In genomic region chrX:12505127-12505526, GRCh38 we compare ENCODE assay signal across 31 cellular contexts.
"Had no signal": no experiment of that assay in that cellular context is flagged by ENCODE, and none has a peak within 500 bp of the region (broad histone marks: within the 10 kb centered on the region; RNA-seq: fewer than 3 reads in every experiment).

No MANE protein-coding gene starts in this region.

- H3K9me3 Mint-ChIP-seq: activated CD4-positive, alpha-beta memory T cell treated with anti-CD3 and anti-CD28 coated beads, Interleukin-2, amount 10 ng/mL, durations not matched to agents 7 days and 5 days; activated CD4-positive, alpha-beta T cell treated with anti-CD3 and anti-CD28 coated beads, Interleukin-2, amount 10 ng/mL, durations not matched to agents 7 days and 5 days; activated T-cell treated with anti-CD3 and anti-CD28 coated beads, Interleukin-2, amount 50 U/mL, for 24 hours; activated T-cell treated with anti-CD3 and anti-CD28 coated beads, Interleukin-2, amount 50 U/mL, for 72 hours had no signal

- DNase-seq: activated CD4-positive, alpha-beta memory T cell treated with anti-CD3 and anti-CD28 coated beads, Interleukin-2, amount 10 ng/mL, durations not matched to agents 7 days and 5 days; activated CD4-positive, alpha-beta T cell treated with anti-CD3 and anti-CD28 coated beads for 1 hour; activated CD4-positive, alpha-beta T cell treated with anti-CD3 and anti-CD28 coated beads for 4 hours; activated CD4-positive, alpha-beta T cell treated with anti-CD3 and anti-CD28 coated beads, Interleukin-2, amount 10 ng/mL, durations not matched to agents 7 days and 5 days; activated CD4-positive, alpha-beta T cell treated with anti-CD3 and anti-CD28 coated beads, Interleukin-2, amount 50 U/mL, for 4 hours; activated CD8-positive, alpha-beta memory T cell treated with anti-CD3 and anti-CD28 coated beads, Interleukin-2, amount 50 U/mL, for 48 hours; activated gamma-delta T cell; activated naive CD4-positive, alpha-beta T cell treated with anti-CD3 and anti-CD28 coated beads, Interleukin-2, amount 50 U/mL, for 16 hours; activated naive CD4-positive, alpha-beta T cell treated with Interleukin-2 at 50 U/mL for 16 hours; activated T-cell treated with anti-CD3 and anti-CD28 coated beads for 4 hours; activated T-cell treated with anti-CD3 and anti-CD28 coated beads, Interleukin-2, amount 50 U/mL, for 24 hours; activated T-cell treated with anti-CD3 and anti-CD28 coated beads, Interleukin-2, amount 50 U/mL, for 72 hours; amniotic stem cell; anterior cingulate cortex; brain microvascular endothelial cell; caudate nucleus; cortex of kidney; dermis blood vessel endothelial cell; effector CD4-positive, alpha-beta T cell; effector memory CD8-positive, alpha-beta T cell; erythroblast; foreskin keratinocyte; gastrocnemius medialis; glutamatergic neuron; heart right ventricle; T-helper 2 cell had no signal

- H3K4me1 ChIP-seq: esophagus muscularis mucosa, foreskin keratinocyte, gastrocnemius medialis had no signal

- H3K36me3 ChIP-seq: brain microvascular endothelial cell, esophagus muscularis mucosa, gastrocnemius medialis, heart right ventricle had no signal

- H3K27ac Mint-ChIP-seq: activated CD4-positive, alpha-beta memory T cell treated with anti-CD3 and anti-CD28 coated beads, Interleukin-2, amount 10 ng/mL, durations not matched to agents 7 days and 5 days; activated CD4-positive, alpha-beta T cell treated with anti-CD3 and anti-CD28 coated beads, Interleukin-2, amount 10 ng/mL, durations not matched to agents 7 days and 5 days; activated naive CD8-positive, alpha-beta T cell; activated T-cell treated with anti-CD3 and anti-CD28 coated beads, Interleukin-2, amount 50 U/mL, for 24 hours; activated T-cell treated with anti-CD3 and anti-CD28 coated beads, Interleukin-2, amount 50 U/mL, for 72 hours; effector memory CD8-positive, alpha-beta T cell; WTC11 had no signal

- H3K4me1 Mint-ChIP-seq: activated CD4-positive, alpha-beta memory T cell treated with anti-CD3 and anti-CD28 coated beads, Interleukin-2, amount 10 ng/mL, durations not matched to agents 7 days and 5 days; activated CD4-positive, alpha-beta T cell treated with anti-CD3 and anti-CD28 coated beads, Interleukin-2, amount 10 ng/mL, durations not matched to agents 7 days and 5 days had no signal

- H3K36me3 Mint-ChIP-seq: activated naive CD8-positive, alpha-beta T cell; WTC11 had no signal

- H3K4me3 Mint-ChIP-seq: activated CD4-positive, alpha-beta memory T cell treated with anti-CD3 and anti-CD28 coated beads, Interleukin-2, amount 10 ng/mL, durations not matched to agents 7 days and 5 days; activated CD4-positive, alpha-beta T cell treated with anti-CD3 and anti-CD28 coated beads, Interleukin-2, amount 10 ng/mL, durations not matched to agents 7 days and 5 days; activated naive CD8-positive, alpha-beta T cell; activated T-cell treated with anti-CD3 and anti-CD28 coated beads, Interleukin-2, amount 50 U/mL, for 24 hours; activated T-cell treated with anti-CD3 and anti-CD28 coated beads, Interleukin-2, amount 50 U/mL, for 72 hours; effector memory CD8-positive, alpha-beta T cell; WTC11 had no signal

- H3K27ac ChIP-seq: brain microvascular endothelial cell, esophagus muscularis mucosa, foreskin keratinocyte, gastrocnemius medialis, heart right ventricle, hepatocyte, VCaP had no signal

- H3K4me3 ChIP-seq: esophagus muscularis mucosa, gastrocnemius medialis, heart right ventricle, hepatocyte had no signal

- H3K27me3 ChIP-seq: brain microvascular endothelial cell, esophagus muscularis mucosa, foreskin keratinocyte, gastrocnemius medialis, heart right ventricle, hepatocyte had no signal

- ATAC-seq: activated T-cell treated with anti-CD3 and anti-CD28 coated beads, Interleukin-2, amount 50 U/mL, for 72 hours; effector memory CD8-positive, alpha-beta T cell; foreskin keratinocyte; gastrocnemius medialis; WTC11 had no signal

- H3K27me3 Mint-ChIP-seq: activated CD4-positive, alpha-beta memory T cell treated with anti-CD3 and anti-CD28 coated beads, Interleukin-2, amount 10 ng/mL, durations not matched to agents 7 days and 5 days; activated CD4-positive, alpha-beta T cell treated with anti-CD3 and anti-CD28 coated beads, Interleukin-2, amount 10 ng/mL, durations not matched to agents 7 days and 5 days; activated naive CD8-positive, alpha-beta T cell; effector memory CD8-positive, alpha-beta T cell had no signal

- H3K9me3 ChIP-seq: esophagus muscularis mucosa, gastrocnemius medialis, heart right ventricle had no signal
